9 cellular contexts compared by ENCODE assay signal in the genomic region with DNA sequence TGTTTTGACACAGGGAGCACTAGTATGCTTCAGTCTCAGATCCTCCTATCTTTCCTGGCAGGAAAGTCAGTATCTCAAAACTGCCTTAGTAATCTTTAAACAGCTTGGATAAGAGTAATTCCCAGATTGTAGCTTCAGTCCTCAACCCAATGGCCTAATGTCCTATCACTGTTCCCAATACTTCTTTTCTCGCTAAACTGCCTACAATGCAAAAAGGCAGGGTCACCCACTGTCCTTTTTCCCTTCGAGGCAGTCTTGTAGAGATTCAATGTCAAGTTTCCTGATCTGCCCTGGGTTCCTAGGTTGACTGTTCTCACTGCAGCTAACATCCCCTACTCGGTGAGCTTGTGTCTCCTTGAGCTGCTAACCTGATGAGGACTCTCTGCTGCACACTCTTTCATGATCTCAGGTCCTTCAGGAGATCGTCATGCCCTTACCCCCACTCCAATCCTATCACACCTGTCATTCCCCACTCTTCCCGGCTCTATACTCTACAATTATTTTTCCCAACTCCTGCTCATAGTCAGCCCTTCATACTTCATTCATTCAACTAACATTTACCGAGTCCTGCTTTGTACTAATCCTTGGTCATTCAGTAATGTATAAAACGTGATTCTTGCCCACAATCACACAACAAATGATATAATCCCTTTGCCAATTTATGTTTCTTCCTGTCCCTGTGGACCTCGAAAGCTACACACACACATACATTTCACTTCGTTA. TPM values are rescaled to one million over a fixed set of nuclear protein-coding genes. Genes with fewer than 3 reads are reported as not detected.
A peak's percentile ranks its signal among the peaks of the same experiment; 100 is the strongest.
DNase-seq lines count a peak whose midpoint lies in the region; ATAC-seq and TF ChIP-seq lines count a peak whose summit lies in the region.
"Had no signal": no experiment of that assay in that cellular context is flagged by ENCODE, and none has a peak within 500 bp of the region (broad histone marks: within the 10 kb centered on the region; RNA-seq: fewer than 3 reads in every experiment).

No MANE protein-coding gene starts in this region.

- no TSS peak for BruUV-seq in A673 (replicated peaks; lab: Mats Ljungman, UMichigan)

- H3K27ac ChIP-seq in A673 (ENCODE audit: low read depth, low read length, poor library complexity, severe bottlenecking) (peak overlapping the region; percentile 46), body of pancreas (peak overlapping the region in 3 of 4 donors; percentile 78 to 88 (median 79))

- H3K27me3 ChIP-seq in A673 (replicated peaks; ENCODE audit: insufficient read depth, low read depth, low read length, poor library complexity) (no peaks in the 10 kb centered on the region), HAP-1 (ENCODE audit: low read depth) (no peaks in the 10 kb centered on the region), body of pancreas (no peaks in the 10 kb centered on the region)

- H3K9me3 ChIP-seq in A673 (ENCODE audit: low read depth, low read length, poor library complexity, severe bottlenecking) (no peaks in the 10 kb centered on the region), HAP-1 (no peaks in the 10 kb centered on the region), body of pancreas (no peaks in the 10 kb centered on the region)

- no peaks in the 10 kb centered on the region for H3K9me3 Mint-ChIP-seq in chondrocyte (ENCODE audit: low read depth)
- H3K9me3 Mint-ChIP-seq: activated naive CD4-positive, alpha-beta T cell treated with anti-CD3 and anti-CD28 coated beads, Interleukin-2, amount 50 U/mL, for 24 hours had no signal

- no peak overlapping the region for H3K27ac Mint-ChIP-seq in chondrocyte (ENCODE audit: unreplicated experiment)
- H3K27ac Mint-ChIP-seq: activated naive CD4-positive, alpha-beta T cell treated with anti-CD3 and anti-CD28 coated beads, Interleukin-2, amount 50 U/mL, for 24 hours had no signal

- ATAC-seq in body of pancreas = no peak

- H3K4me3 ChIP-seq in A673 (ENCODE audit: low read depth, low read length, poor library complexity, severe bottlenecking) (peak overlapping the region; percentile 71), HAP-1 (peak overlapping the region; percentile 68), body of pancreas (peak overlapping the region; percentile 49 to 92)

- in situ Hi-C loops in HAP-1 (cut with MboI; ENCODE audit: low sequenced_read_pairs) = no loop called here

- H3K4me3 Mint-ChIP-seq in chondrocyte (ENCODE audit: unreplicated experiment) = no peak overlapping the region
- H3K4me3 Mint-ChIP-seq: activated naive CD4-positive, alpha-beta T cell treated with anti-CD3 and anti-CD28 coated beads, Interleukin-2, amount 50 U/mL, for 24 hours had no signal

- CTCF ChIA-PET in A673 (lab: Charles Lee) = interaction anchor here (0.7 to 2.0 kb wide), 3 partner anchors 151 to 1073 kb away, joined by 4 to 6 read pairs (median 6); no protein-coding TSS in a partner anchor

- H3K27me3 Mint-ChIP-seq in chondrocyte (ENCODE audit: low read depth) = no peaks in the 10 kb centered on the region
- H3K27me3 Mint-ChIP-seq: activated naive CD4-positive, alpha-beta T cell treated with anti-CD3 and anti-CD28 coated beads, Interleukin-2, amount 50 U/mL, for 24 hours had no signal

- H3K36me3 ChIP-seq in A673 (ENCODE audit: insufficient read depth, low read length, poor library complexity, severe bottlenecking) (peaks cover 24% of the 10 kb centered on the region), HAP-1 (replicated peaks) (peaks cover 12% of the 10 kb centered on the region), body of pancreas (replicated peaks in 1 of 2; ENCODE audit: insufficient read depth in 1 of 2, low read depth in 2 of 2) (peaks cover 0 to 3% of the 10 kb centered on the region in 2 donors)

- peaks cover 16% of the 10 kb centered on the region for H3K4me1 Mint-ChIP-seq in chondrocyte (ENCODE audit: low read depth)

- POLR2A ChIA-PET in A673 (lab: Charles Lee; ENCODE audit: low non-redundant PET) = no interaction called here

- no peak for TF ChIP-seq POLR2A in body of pancreas (IDR thresholded peaks at IDR 0.05)

- intact Hi-C loops in A673 (cut with micrococcal nuclease; ENCODE audit: unreplicated experiment) = no loop called here
- intact Hi-C loops in body of pancreas (cut with DNase I) = loop anchor here (10.0 kb wide), 1 partner anchor 205 kb away; no protein-coding TSS in a partner anchor

- peaks cover 17% of the 10 kb centered on the region for H3K4me1 ChIP-seq in A673 (ENCODE audit: insufficient read depth, low read length, poor library complexity, severe bottlenecking)
- peaks cover 9% of the 10 kb centered on the region for H3K4me1 ChIP-seq in HAP-1
- peaks cover 37% of the 10 kb centered on the region for H3K4me1 ChIP-seq in body of pancreas

- 9% methylated on average over 9 of the region's 9 CpGs for WGBS in body of pancreas, 2 donors

- DNase-seq in A673 (ENCODE audit: low spot score) = no peak
- DNase-seq in HAP-1 (ENCODE audit: low spot score in 2 of 2) = no peak
- DNase-seq in body of pancreas = no peak
- peak; percentile 5 to 38 for DNase-seq in lung microvascular endothelial cell (ENCODE audit: low read depth in 2 of 2)
- DNase-seq in NCI-H2029 treated with DMSO at 0.1 percent for 48 hours (lab: John Stamatoyannopoulos, UW) = no peak
- no peak for DNase-seq in putamen (ENCODE audit: low spot score)
- DNase-seq in chondrocyte (ENCODE audit: low spot score) = no peak
- DNase-seq in foreskin melanocyte = no peak

- H3K36me3 Mint-ChIP-seq in chondrocyte (ENCODE audit: low read depth) = no peaks in the 10 kb centered on the region

- TF ChIP-seq CTCF in A673 (conservative IDR thresholded peaks at IDR 0.05; ENCODE audit: low read depth, low read length) = no peak
- no peak for TF ChIP-seq CTCF in body of pancreas (IDR thresholded peaks at IDR 0.05)
- no peak for TF ChIP-seq CTCF in chondrocyte (IDR thresholded peaks at IDR 0.05)

RNA-seq across cellular contexts. Expression of a gene that starts 0.9 kb away (rescaled TPM):
- total RNA-seq in A673 (2021) (39.6 and 49.1 TPM in 2 replicates), body of pancreas (10 to 100 TPM; 12.2 to 31.6 TPM), lung microvascular endothelial cell (6.8 and 10.7 TPM in 2 replicates), chondrocyte (14.7 to 28.0 TPM (median 16.3 TPM) in 3 replicates)

RNA-seq across cellular contexts. Expression of a gene that starts 1.2 kb away (rescaled TPM):
- 90.9 and 98.3 TPM in 2 replicates for total RNA-seq in A673 (2021)
- 10 to 100 TPM; 10.9 to 12.9 TPM for total RNA-seq in body of pancreas
- 18.3 and 25.6 TPM in 2 replicates for total RNA-seq in lung microvascular endothelial cell
- 40.5 to 76.2 TPM (median 71.6 TPM) in 3 replicates for total RNA-seq in chondrocyte

Comparison
In these comparisons a context has a peak if more than half of its experiments do, and no peak if none do; other contexts are left out.
1. DNase-seq: peak in lung microvascular endothelial cell (2 of 2); none in A673 (single experiment), HAP-1 (0 of 2), body of pancreas (0 of 4), NCI-H2029 treated with DMSO at 0.1 percent for 48 hours (single experiment), putamen (single experiment), chondrocyte (single experiment) and foreskin melanocyte (single experiment).
2. Peak in every context shown above with its lines, with median percentiles within 50 percentile points of each other: H3K4me3 ChIP-seq.